Comparison of ENCODE assay signal across 8 cellular contexts in genomic region chr5:6680922-6681321, GRCh38.
"Had no signal": no experiment of that assay in that cellular context is flagged by ENCODE, and none has a peak within 500 bp of the region (broad histone marks: within the 10 kb centered on the region; RNA-seq: fewer than 3 reads in every experiment).

No MANE protein-coding gene starts in this region.

- DNase-seq: GM23248, GOT3, H7, H9, HCEC 1CT, HFFc6 had no signal

- H3K4me1 ChIP-seq: HAP-1 had no signal

- H3K4me3 ChIP-seq: GM23248, GM23338, HAP-1 had no signal

- H3K27ac ChIP-seq: GM23248 had no signal

- H3K9me3 ChIP-seq: HAP-1 had no signal

- H3K36me3 ChIP-seq: HAP-1 had no signal
